In the genomic region with DNA sequence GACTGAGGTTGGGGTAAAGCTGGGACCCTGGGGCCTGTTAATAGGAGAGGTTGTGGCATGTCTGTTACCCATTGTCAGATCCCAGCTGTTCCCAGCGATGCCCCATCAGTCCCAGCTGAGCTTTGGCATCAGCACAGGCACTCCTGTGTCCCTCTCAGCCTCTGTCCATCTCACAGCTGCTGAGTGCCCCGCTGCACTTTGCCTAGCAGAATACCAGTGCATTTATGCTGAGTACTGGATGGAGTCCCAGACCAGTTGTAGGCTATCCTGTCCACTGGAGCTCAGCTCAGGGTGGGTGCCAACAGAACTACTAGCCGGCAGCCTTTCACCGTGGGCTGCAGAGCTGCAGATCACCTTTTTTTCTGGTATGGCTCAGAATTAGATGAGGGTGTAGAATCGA, we compare ENCODE assay signal across 19 cellular contexts. TPM values are rescaled to one million over a fixed set of nuclear protein-coding genes. Genes with fewer than 3 reads are reported as not detected.
"Had no signal": no experiment of that assay in that cellular context is flagged by ENCODE, and none has a peak within 500 bp of the region (broad histone marks: within the 10 kb centered on the region; RNA-seq: fewer than 3 reads in every experiment).

No MANE protein-coding gene starts in this region.

- H3K27ac ChIP-seq: cardiac muscle cell, epithelial cell of prostate, skin epidermis, stomach had no signal

- ATAC-seq: activated naive CD8-positive, alpha-beta T cell treated with anti-CD3 and anti-CD28 coated beads, Interleukin-2, amount 50 U/mL, for 24 hours; activated T-cell treated with anti-CD3 and anti-CD28 coated beads, Interleukin-2, amount 50 U/mL, for 72 hours; effector memory CD8-positive, alpha-beta T cell; gastroesophageal sphincter; mucosa of descending colon; natural killer cell had no signal

- DNase-seq: activated CD4-positive, alpha-beta memory T cell treated with anti-CD3 and anti-CD28 coated beads, Interleukin-2, amount 10 ng/mL, durations not matched to agents 7 days and 5 days; activated CD8-positive, alpha-beta memory T cell treated with anti-CD3 and anti-CD28 coated beads, Interleukin-2, amount 50 U/mL, for 4 hours; activated naive CD4-positive, alpha-beta T cell; activated naive CD8-positive, alpha-beta T cell treated with anti-CD3 and anti-CD28 coated beads, Interleukin-2, amount 50 U/mL, for 24 hours; activated T-cell treated with anti-CD3 and anti-CD28 coated beads, Interleukin-2, amount 50 U/mL, for 72 hours; effector memory CD8-positive, alpha-beta T cell; mucosa of descending colon; natural killer cell; retina; stimulated activated CD4-positive, alpha-beta T cell treated with anti-CD3 and anti-CD28 coated beads, Interleukin-4, amount 100 ng/mL, for 4 hours; stomach; T-helper 9 cell had no signal

- H3K36me3 ChIP-seq: cardiac muscle cell, gastroesophageal sphincter, stomach, tibial nerve had no signal

- H3K4me3 ChIP-seq: cardiac muscle cell, gastroesophageal sphincter, lung, mucosa of descending colon, skin epidermis, stomach, tibial nerve had no signal

- H3K27me3 ChIP-seq: cardiac muscle cell, gastroesophageal sphincter, tibial nerve had no signal

- H3K9me3 ChIP-seq: gastroesophageal sphincter, mucosa of descending colon, stomach, tibial nerve had no signal

RNA-seq across cellular contexts. Expression of gene FXYD6, which starts 9.9 kb away (rescaled TPM):
- total RNA-seq: activated CD4-positive, alpha-beta memory T cell treated with anti-CD3 and anti-CD28 coated beads, Interleukin-2, amount 10 ng/mL, durations not matched to agents 7 days and 5 days had no signal

RNA-seq across cellular contexts. Expression of gene FXYD2, which starts 42.0 kb away (rescaled TPM):
- total RNA-seq: astrocyte had no signal
